Comparison of ENCODE assay signal across 8 cellular contexts in the genomic region with DNA sequence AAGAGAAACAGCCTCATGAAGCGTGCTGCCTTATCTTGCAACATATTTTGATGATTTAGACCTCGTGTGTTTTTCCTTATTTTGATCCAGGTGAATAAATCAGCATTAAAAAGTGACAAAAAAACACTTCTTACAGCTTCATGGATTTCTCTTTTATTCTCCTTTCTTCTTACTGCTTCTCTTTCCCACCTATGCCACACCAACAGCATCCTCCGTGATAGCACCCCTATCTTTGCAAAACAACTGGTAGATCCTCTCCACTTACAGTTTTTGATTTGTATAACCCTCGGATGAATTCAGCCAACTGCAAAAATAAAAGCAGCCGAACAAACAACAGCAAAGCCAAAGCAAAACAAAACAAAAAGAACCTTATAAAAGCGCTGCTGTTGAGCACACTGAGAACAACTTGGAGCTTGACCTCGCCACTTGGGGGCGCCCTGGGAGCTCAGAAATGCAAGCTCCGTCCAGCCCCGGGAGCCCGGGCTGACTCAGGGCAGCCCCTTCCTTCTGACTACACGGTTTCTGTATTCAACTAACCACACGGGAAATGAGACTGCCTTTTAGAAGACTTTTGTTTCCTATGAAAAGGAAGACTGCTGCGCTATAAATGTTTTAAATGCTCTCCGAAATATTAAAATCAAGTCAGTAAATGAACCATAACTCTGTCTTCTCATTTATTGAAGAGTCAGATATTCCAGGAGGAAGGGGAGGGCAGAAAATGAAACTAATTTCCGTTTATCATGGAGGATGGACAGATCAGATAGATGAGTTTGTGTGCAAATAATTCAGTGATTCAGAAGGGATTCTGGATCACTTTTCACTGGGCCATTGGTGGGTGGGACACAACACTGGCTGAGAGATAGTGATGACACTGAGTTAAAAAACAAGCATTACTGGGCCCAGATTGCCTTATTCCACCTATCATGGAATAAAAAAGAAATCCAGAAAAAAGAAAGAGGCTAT.
DNase-seq lines count a peak whose midpoint lies in the region; ATAC-seq, FAIRE-seq and TF ChIP-seq lines count a peak whose summit lies in the region.
"Not testable (repeated sequence)": the region's sequence is repeated elsewhere in the genome, so short reads cannot be mapped to it uniquely, and the experiment has no call there.

No MANE protein-coding gene starts in this region.

- not testable (repeated sequence) for H3K79me2 ChIP-seq in GM12878 (ENCODE audit: control insufficient read depth, insufficient read depth, low read length)

- H3K27me3 Mint-ChIP-seq in activated CD4-positive, alpha-beta T cell treated with anti-CD3 and anti-CD28 coated beads, Interleukin-2, amount 10 ng/mL, durations not matched to agents 7 days and 5 days: peaks cover 18% of the 10 kb centered on the region

- ATAC-seq in GM18505 (IDR thresholded peaks at IDR 0.05; ENCODE audit: unreplicated experiment): peak; percentile 99
- ATAC-seq in GM21825 (IDR thresholded peaks at IDR 0.05; ENCODE audit: unreplicated experiment): peak; percentile 98
- peak; percentile 98 for ATAC-seq in HG03457 (IDR thresholded peaks at IDR 0.05; ENCODE audit: unreplicated experiment)
- ATAC-seq in GM12878: peak; percentile 100
- peak; percentile 79 to 98 for ATAC-seq in upper lobe of left lung (ENCODE audit: low FRiP score in 2 of 2)

- not testable (repeated sequence) for H3K9me3 ChIP-seq in GM12878 (replicated peaks; ENCODE audit: control insufficient read depth, insufficient read depth, low read length); upper lobe of left lung

- H3K4me2 ChIP-seq in GM12878 (ENCODE audit: control insufficient read depth, insufficient read depth): not testable (repeated sequence)

- not testable (repeated sequence) for H3K36me3 Mint-ChIP-seq in activated CD4-positive, alpha-beta T cell treated with anti-CD3 and anti-CD28 coated beads, Interleukin-2, amount 10 ng/mL, durations not matched to agents 7 days and 5 days (ENCODE audit: low read depth)

- POLR2A ChIA-PET in activated CD4-positive, alpha-beta T cell treated with anti-CD3 and anti-CD28 coated beads, Interleukin-2, amount 10 ng/mL, durations not matched to agents 7 days and 5 days (lab: Charles Lee); GM12878 (lab: Charles Lee): not testable (repeated sequence)

- not testable (repeated sequence) for TF ChIP-seq EP300 in GM12878 (IDR thresholded peaks at IDR 0.05; ENCODE audit: borderline replicate concordance in 1 of 2, control insufficient read depth in 1 of 2, low read depth in 2 of 2, low read length in 2 of 2); upper lobe of left lung (IDR thresholded peaks at IDR 0.05)

- RAD21 ChIA-PET in GM12878 (lab: Charles Lee; ENCODE audit: unreplicated experiment): not testable (repeated sequence)

- H3K9me3 Mint-ChIP-seq in activated CD4-positive, alpha-beta T cell treated with anti-CD3 and anti-CD28 coated beads, Interleukin-2, amount 10 ng/mL, durations not matched to agents 7 days and 5 days: not testable (repeated sequence)

- H3K27me3 ChIP-seq in GM12878 (replicated peaks in 1 of 2; ENCODE audit: control insufficient read depth in 2 of 2, insufficient read depth in 2 of 2, low read length in 1 of 2); upper lobe of left lung: not testable (repeated sequence)

- in situ Hi-C loops in GM12878 (cut with MboI): loop anchor here (25.0 kb wide), 1 partner anchor 352 kb away; a partner anchor contains a TSS

- TF ChIP-seq CTCF in GM12878 (IDR thresholded peaks at IDR 0.05 in 2 of 3, conservative IDR thresholded peaks at IDR 0.05 in 1 of 3; ENCODE audit: control insufficient read depth in 2 of 3, extremely low read depth in 1 of 3, insufficient read depth in 1 of 3, low read depth in 3 of 3, low read length in 3 of 3): peak in 2 of 3 experiments; percentile 6 to 32; a peak in 2 of 6 replicates
- not testable (repeated sequence) for TF ChIP-seq CTCF in upper lobe of left lung (IDR thresholded peaks at IDR 0.05)

- not testable (repeated sequence) for H3K27ac ChIP-seq in GM12878 (ENCODE audit: control insufficient read depth, insufficient read depth); upper lobe of left lung

- 12% methylated on average over 11 of the region's 16 CpGs for WGBS in GM12878 (ENCODE audit: insufficient coverage, insufficient replicate concordance, low lambda C conversion rate, missing lambda C conversion rate)
- WGBS in upper lobe of left lung, 2 donors: 16 to 38% methylated on average over 5 to 12 of the region's 16 CpGs

- not testable (repeated sequence) for H3K4me3 ChIP-seq in GM12878, upper lobe of left lung

- H3K4me1 ChIP-seq in GM12878 (ENCODE audit: control insufficient read depth, insufficient read depth, low read length); upper lobe of left lung: not testable (repeated sequence)

- not testable (repeated sequence) for H3K4me1 Mint-ChIP-seq in activated CD4-positive, alpha-beta T cell treated with anti-CD3 and anti-CD28 coated beads, Interleukin-2, amount 10 ng/mL, durations not matched to agents 7 days and 5 days

- CTCF ChIA-PET in activated CD4-positive, alpha-beta T cell treated with anti-CD3 and anti-CD28 coated beads, Interleukin-2, amount 10 ng/mL, durations not matched to agents 7 days and 5 days (lab: Charles Lee); GM12878 (lab: Yijun Ruan, JAX): not testable (repeated sequence)

- not testable (repeated sequence) for H3K27ac Mint-ChIP-seq in activated CD4-positive, alpha-beta T cell treated with anti-CD3 and anti-CD28 coated beads, Interleukin-2, amount 10 ng/mL, durations not matched to agents 7 days and 5 days

- H3K36me3 ChIP-seq in GM12878 (ENCODE audit: control insufficient read depth in 2 of 2, insufficient read depth in 2 of 2, low read length in 1 of 2); upper lobe of left lung: not testable (repeated sequence)

- H3K4me3 Mint-ChIP-seq in activated CD4-positive, alpha-beta T cell treated with anti-CD3 and anti-CD28 coated beads, Interleukin-2, amount 10 ng/mL, durations not matched to agents 7 days and 5 days: not testable (repeated sequence)

- TF ChIP-seq POLR2A in GM18505 (IDR thresholded peaks at IDR 0.05; ENCODE audit: borderline replicate concordance, extremely low read depth, insufficient read depth, insufficient read length); GM12878 (IDR thresholded peaks at IDR 0.05; ENCODE audit: low read depth, low read length); upper lobe of left lung (IDR thresholded peaks at IDR 0.05): not testable (repeated sequence)

- peak; percentile 90 for DNase-seq in activated CD4-positive, alpha-beta T cell treated with anti-CD3 and anti-CD28 coated beads, Interleukin-2, amount 10 ng/mL, durations not matched to agents 7 days and 5 days
- DNase-seq in GM12878 (ENCODE audit: low read depth, low spot score): not testable (repeated sequence)
- peak; percentile 62 to 87 for DNase-seq in stimulated activated CD4-positive, alpha-beta T cell treated with anti-CD3 and anti-CD28 coated beads, Interleukin-15, amount 100 ng/mL, for 1 hour (ENCODE audit: low read depth in 1 of 2, low spot score in 1 of 2)
- DNase-seq in upper lobe of left lung: peak; percentile 66 to 78

- H4K20me1 ChIP-seq in GM12878 (ENCODE audit: control insufficient read depth, insufficient read depth): not testable (repeated sequence)

- intact Hi-C loops in GM12878 (cut with micrococcal nuclease; ENCODE audit: unreplicated experiment): not testable (repeated sequence)

- not testable (repeated sequence) for BruUV-seq in GM12878 (replicated peaks; lab: Mats Ljungman, UMichigan)

- SMC1A ChIA-PET in GM12878 (lab: Charles Lee; ENCODE audit: uncharacterized antibody, unreplicated experiment): not testable (repeated sequence)

- not testable (repeated sequence) for H3K9ac ChIP-seq in GM12878 (ENCODE audit: control insufficient read depth, insufficient read depth, low read length)

- FAIRE-seq in GM12878 (lab: Jason Lieb, UNC): peak; percentile 83
- FAIRE-seq in islet of Langerhans (lab: Jason Lieb, UNC): peak; percentile 96

- not testable (repeated sequence) for H2AFZ ChIP-seq in GM12878 (ENCODE audit: control insufficient read depth, low read depth, low read length)

- TF ChIP-seq RAD21 in GM12878 (IDR thresholded peaks at IDR 0.05; ENCODE audit: insufficient read depth, low read depth, low read length): 0 out of 2 replicates have a peak, but pooled peaks have one; percentile 36
